Comparison of ENCODE assay signal across 21 cellular contexts in the genomic region with DNA sequence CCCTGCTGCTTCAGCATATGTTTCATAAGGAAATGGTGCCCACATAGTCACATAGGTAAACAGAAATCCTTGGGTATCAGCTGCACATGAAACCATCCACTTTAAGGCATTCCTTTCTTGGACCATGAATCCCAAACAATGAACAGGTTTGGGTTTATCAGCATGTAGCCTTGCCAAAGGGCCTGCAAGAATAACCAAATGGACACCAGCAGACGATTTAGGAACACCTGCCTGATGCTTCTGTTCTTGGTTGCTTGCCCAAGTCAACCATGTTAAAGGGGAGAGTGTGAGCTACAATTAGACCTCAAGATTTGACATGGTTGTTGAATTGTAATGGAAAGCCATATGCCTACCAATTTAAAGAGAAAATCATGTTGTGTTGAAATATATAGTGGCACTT.
"Had no signal": no experiment of that assay in that cellular context is flagged by ENCODE, and none has a peak within 500 bp of the region (broad histone marks: within the 10 kb centered on the region; RNA-seq: fewer than 3 reads in every experiment).

No MANE protein-coding gene starts in this region.

- DNase-seq: activated CD4-positive, alpha-beta T cell treated with anti-CD3 and anti-CD28 coated beads for 48 hours; activated CD4-positive, alpha-beta T cell treated with anti-CD3 and anti-CD28 coated beads, Interleukin-2, amount 50 U/mL, for 4 hours; activated CD4-positive, CD25-positive, alpha-beta regulatory T cell treated with anti-CD3 and anti-CD28 coated beads, Interleukin-2, amount 50 U/mL, for 72 hours; activated CD8-positive, alpha-beta memory T cell treated with anti-CD3 and anti-CD28 coated beads, Interleukin-2, amount 50 U/mL, for 48 hours; activated CD8-positive, alpha-beta T cell treated with anti-CD3 and anti-CD28 coated beads, Interleukin-2, amount 10 ng/mL, durations not matched to agents 7 days and 5 days; activated naive CD4-positive, alpha-beta T cell treated with anti-CD3 and anti-CD28 coated beads, Interleukin-2, amount 50 U/mL, for 16 hours; activated naive CD8-positive, alpha-beta T cell treated with anti-CD3 and anti-CD28 coated beads, Interleukin-2, amount 10 ng/mL, durations not matched to agents 7 days and 5 days; activated T-cell treated with anti-CD3 and anti-CD28 coated beads, Interleukin-2, amount 50 U/mL, for 1 hour; aorta; cortex of kidney; MG63; MV-4-11; NCI-H1417; NCI-H187 treated with DMSO at 0.1 percent for 48 hours; NCI-H2081 treated with DMSO at 0.1 percent for 48 hours; NCI-H226; NCI-H510A; NCI-H526 treated with DMSO at 0.1 percent for 48 hours; PC-9; SHP77 treated with DMSO at 0.1 percent for 48 hours had no signal

- ATAC-seq: activated CD8-positive, alpha-beta T cell treated with anti-CD3 and anti-CD28 coated beads, Interleukin-2, amount 10 ng/mL, durations not matched to agents 7 days and 5 days; WTC11 had no signal
